ENCODE assay signal across 8 cellular contexts in genomic region chr3:181709537-181710279, GRCh38. TPM values are rescaled to one million over a fixed set of nuclear protein-coding genes. Genes with fewer than 3 reads are reported as not detected.
DNase-seq lines count a peak whose midpoint lies in the region; ATAC-seq and TF ChIP-seq lines count a peak whose summit lies in the region.

No MANE protein-coding gene starts in this region.

- peaks cover 37% of the 10 kb centered on the region for H3K36me3 Mint-ChIP-seq in natural killer cell
- peaks cover 6% of the 10 kb centered on the region for H3K36me3 Mint-ChIP-seq in natural killer cell treated with Interleukin-12 subunit alpha and Interleukin-12 subunit beta and Interleukin-15 and Interleukin-18, amount 100 ng/mL, for 72 hours
- H3K36me3 Mint-ChIP-seq in activated T-helper 2 cell treated with anti-CD3 and anti-CD28 coated beads, Interferon-gamma antibody, Interleukin-2, Interleukin-4, amounts not matched to agents 10 μg/mL and 5 μg/mL and 100 μg/mL, durations not matched to agents 14 hours and 24 hours and 36 hours (ENCODE audit: low read depth), result no peaks in the 10 kb centered on the region

- no peaks in the 10 kb centered on the region for H4K20me1 ChIP-seq in PC-3 (ENCODE audit: low read length)

- peaks cover 39 to 58% of the 10 kb centered on the region in 2 donors for H3K27me3 Mint-ChIP-seq in natural killer cell (ENCODE audit: low read depth in 2 of 2)
- peaks cover 33 to 60% of the 10 kb centered on the region in 2 donors for H3K27me3 Mint-ChIP-seq in natural killer cell treated with Interleukin-12 subunit alpha and Interleukin-12 subunit beta and Interleukin-15 and Interleukin-18, amount 100 ng/mL, for 72 hours
- H3K27me3 Mint-ChIP-seq in activated T-helper 2 cell treated with anti-CD3 and anti-CD28 coated beads, Interferon-gamma antibody, Interleukin-2, Interleukin-4, amounts not matched to agents 10 μg/mL and 5 μg/mL and 100 μg/mL, durations not matched to agents 14 hours and 24 hours and 36 hours (ENCODE audit: low read depth), result peaks cover 62% of the 10 kb centered on the region

- H3K9me2 ChIP-seq in PC-3 (replicated peaks; ENCODE audit: low read length), result no peaks in the 10 kb centered on the region

- H3K36me3 ChIP-seq in PC-3 (ENCODE audit: low read depth, low read length) (no peaks in the 10 kb centered on the region), prostate gland (no peaks in the 10 kb centered on the region)

- H2AFZ ChIP-seq in PC-3 (ENCODE audit: low read length), result peak overlapping the region; percentile 62

- peaks cover 91% of the 10 kb centered on the region for H3K27me3 ChIP-seq in PC-3 (ENCODE audit: low read length)
- H3K27me3 ChIP-seq in prostate gland (replicated peaks; ENCODE audit: insufficient read depth), result peaks cover 8% of the 10 kb centered on the region

- peaks cover 1 to 5% of the 10 kb centered on the region in 2 donors for H3K9me3 Mint-ChIP-seq in natural killer cell
- H3K9me3 Mint-ChIP-seq in natural killer cell treated with Interleukin-12 subunit alpha and Interleukin-12 subunit beta and Interleukin-15 and Interleukin-18, amount 100 ng/mL, for 72 hours, result no peaks in the 10 kb centered on the region
- H3K9me3 Mint-ChIP-seq in activated T-helper 2 cell treated with anti-CD3 and anti-CD28 coated beads, Interferon-gamma antibody, Interleukin-2, Interleukin-4, amounts not matched to agents 10 μg/mL and 5 μg/mL and 100 μg/mL, durations not matched to agents 14 hours and 24 hours and 36 hours, result no peaks in the 10 kb centered on the region

- no peaks in the 10 kb centered on the region for H3K9me3 ChIP-seq in PC-3 (ENCODE audit: low read length)
- no peaks in the 10 kb centered on the region for H3K9me3 ChIP-seq in prostate gland

- H3K27ac ChIP-seq in PC-3 (ENCODE audit: low read length) (no peak overlapping the region), prostate gland (no peak overlapping the region)

- no TSS peak for BruUV-seq in PC-3 (replicated peaks; lab: Mats Ljungman, UMichigan)

- no peaks in the 10 kb centered on the region for H3F3A ChIP-seq in PC-3 (ENCODE audit: low read length, unreplicated experiment)

- intact Hi-C loops in natural killer cell (cut with micrococcal nuclease), result no loop called here
- intact Hi-C loops in PC-3 (cut with micrococcal nuclease), result loop anchor here (1.0 to 10.0 kb wide), 7 partner anchors 145 to 1005 kb away; no protein-coding TSS in a partner anchor
- intact Hi-C loops in activated T-helper 2 cell treated with anti-CD3 and anti-CD28 coated beads, Interferon-gamma antibody, Interleukin-2, Interleukin-4, amounts not matched to agents 10 μg/mL and 5 μg/mL and 100 μg/mL, durations not matched to agents 14 hours and 24 hours and 36 hours (cut with micrococcal nuclease), result loop anchor here (1.0 to 10.0 kb wide), 4 partner anchors 9 to 1035 kb away; partner anchors contain the start of gene CCDC39
- intact Hi-C loops in prostate gland (cut with DNase I), result loop anchor here (5.0 kb wide), 1 partner anchor 973 kb away; no protein-coding TSS in a partner anchor

- POLR2A ChIA-PET in PC-3 (lab: Charles Lee; ENCODE audit: unreplicated experiment), result no interaction called here

- peak overlapping the region; percentile 81 for H3K4me2 ChIP-seq in PC-3 (ENCODE audit: low read length)

- peaks cover 6 to 8% of the 10 kb centered on the region in 2 donors for H3K4me1 Mint-ChIP-seq in natural killer cell
- H3K4me1 Mint-ChIP-seq in natural killer cell treated with Interleukin-12 subunit alpha and Interleukin-12 subunit beta and Interleukin-15 and Interleukin-18, amount 100 ng/mL, for 72 hours (ENCODE audit: low read depth in 2 of 2), result peaks cover 6 to 7% of the 10 kb centered on the region in 2 donors
- H3K4me1 Mint-ChIP-seq in activated T-helper 2 cell treated with anti-CD3 and anti-CD28 coated beads, Interferon-gamma antibody, Interleukin-2, Interleukin-4, amounts not matched to agents 10 μg/mL and 5 μg/mL and 100 μg/mL, durations not matched to agents 14 hours and 24 hours and 36 hours (ENCODE audit: low read depth), result peaks cover 6% of the 10 kb centered on the region

- H3K79me2 ChIP-seq in PC-3 (ENCODE audit: low read length), result no peaks in the 10 kb centered on the region

- peak overlapping the region; percentile 18 for H3K4me3 Mint-ChIP-seq in natural killer cell
- no peak overlapping the region for H3K4me3 Mint-ChIP-seq in natural killer cell treated with Interleukin-12 subunit alpha and Interleukin-12 subunit beta and Interleukin-15 and Interleukin-18, amount 100 ng/mL, for 72 hours
- peak overlapping the region; percentile 45 for H3K4me3 Mint-ChIP-seq in activated T-helper 2 cell treated with anti-CD3 and anti-CD28 coated beads, Interferon-gamma antibody, Interleukin-2, Interleukin-4, amounts not matched to agents 10 μg/mL and 5 μg/mL and 100 μg/mL, durations not matched to agents 14 hours and 24 hours and 36 hours (ENCODE audit: low read depth)

- no peak for TF ChIP-seq POLR2A in prostate gland (IDR thresholded peaks at IDR 0.05)

- DNase-seq in natural killer cell, result no peak
- DNase-seq in natural killer cell treated with Interleukin-12 subunit alpha and Interleukin-12 subunit beta and Interleukin-15 and Interleukin-18, amount 100 ng/mL, for 72 hours (ENCODE audit: low spot score), result no peak
- DNase-seq in Jurkat, Clone E6-1 (ENCODE audit: low read depth, low spot score), result peak; percentile 49
- peak; percentile 80 for DNase-seq in PC-3
- peak; percentile 40 for DNase-seq in activated T-helper 2 cell treated with anti-CD3 and anti-CD28 coated beads, Interferon-gamma antibody, Interleukin-2, Interleukin-4, amounts not matched to agents 10 μg/mL and 5 μg/mL and 100 μg/mL, durations not matched to agents 14 hours and 24 hours and 36 hours (ENCODE audit: low spot score)
- peak; percentile 53 for DNase-seq in glomerular visceral epithelial cell (ENCODE audit: extremely low spot score)
- peak; percentile 81 for DNase-seq in prostate gland (ENCODE audit: low spot score)
- DNase-seq in HPDE6-E6E7 (ENCODE audit: extremely low spot score), result no peak

- H3K4me1 ChIP-seq in PC-3 (ENCODE audit: insufficient read depth, low read length) (peaks cover 9% of the 10 kb centered on the region; the same call in 1 of the 2 replicates), prostate gland (replicated peaks) (peaks cover 3% of the 10 kb centered on the region)

- 7% methylated on average over 16 of the region's 16 CpGs for WGBS in prostate gland

- H3K27ac Mint-ChIP-seq in natural killer cell, result no peak overlapping the region
- H3K27ac Mint-ChIP-seq in natural killer cell treated with Interleukin-12 subunit alpha and Interleukin-12 subunit beta and Interleukin-15 and Interleukin-18, amount 100 ng/mL, for 72 hours, result no peak overlapping the region
- H3K27ac Mint-ChIP-seq in activated T-helper 2 cell treated with anti-CD3 and anti-CD28 coated beads, Interferon-gamma antibody, Interleukin-2, Interleukin-4, amounts not matched to agents 10 μg/mL and 5 μg/mL and 100 μg/mL, durations not matched to agents 14 hours and 24 hours and 36 hours, result no peak overlapping the region

- no peak for ATAC-seq in natural killer cell
- ATAC-seq in natural killer cell treated with Interleukin-12 subunit alpha and Interleukin-12 subunit beta and Interleukin-15 and Interleukin-18, amount 100 ng/mL, for 72 hours, result no peak
- peak; percentile 61 for ATAC-seq in PC-3

- no peak overlapping the region for H3K4me3 ChIP-seq in Jurkat, Clone E6-1 (ENCODE audit: low read length)
- H3K4me3 ChIP-seq in PC-3 (ENCODE audit: low read length) (peak overlapping the region; percentile 55), prostate gland (no peak overlapping the region)

- H3K9ac ChIP-seq in PC-3 (ENCODE audit: low read length), result no peak overlapping the region

- CTCF ChIA-PET in PC-3 (lab: Charles Lee), result no interaction called here

- TF ChIP-seq CTCF in natural killer cell (IDR thresholded peaks at IDR 0.05), result peak; percentile 61
- TF ChIP-seq CTCF in PC-3 (conservative IDR thresholded peaks at IDR 0.05; ENCODE audit: low read depth, low read length), result peak; percentile 87
- peak; percentile 79 to 91 (median 82) for TF ChIP-seq CTCF in prostate gland (IDR thresholded peaks at IDR 0.05)

RNA-seq across cellular contexts. Expression of gene SOX2, which starts 2.0 kb away (rescaled TPM):
- not detected for total RNA-seq in natural killer cell
- total RNA-seq in natural killer cell treated with Interleukin-12 subunit alpha and Interleukin-12 subunit beta and Interleukin-15 and Interleukin-18, amount 100 ng/mL, for 72 hours, result not detected
- polyA plus RNA-seq in Jurkat, Clone E6-1 (2012; ENCODE audit: insufficient read depth, insufficient read length), result not detected
- total RNA-seq in PC-3 (2014; rRNA removed), result not detected in 2 replicates
- total RNA-seq in activated T-helper 2 cell treated with anti-CD3 and anti-CD28 coated beads, Interferon-gamma antibody, Interleukin-2, Interleukin-4, amounts not matched to agents 10 μg/mL and 5 μg/mL and 100 μg/mL, durations not matched to agents 14 hours and 24 hours and 36 hours, result not detected in 2 replicates
- 10 to 100 TPM; 10.5 to 17.8 TPM for total RNA-seq in prostate gland

Comparison
In these comparisons a context has a peak if more than half of its experiments do, and no peak if none do; other contexts are left out.
1. DNase-seq: peak in Jurkat, Clone E6-1 (single experiment), PC-3 (single experiment), activated T-helper 2 cell treated with anti-CD3 and anti-CD28 coated beads, Interferon-gamma antibody, Interleukin-2, Interleukin-4, amounts not matched to agents 10 μg/mL and 5 μg/mL and 100 μg/mL, durations not matched to agents 14 hours and 24 hours and 36 hours (single experiment), glomerular visceral epithelial cell (single experiment) and prostate gland (single experiment); none in natural killer cell (single experiment), natural killer cell treated with Interleukin-12 subunit alpha and Interleukin-12 subunit beta and Interleukin-15 and Interleukin-18, amount 100 ng/mL, for 72 hours (single experiment) and HPDE6-E6E7 (single experiment).
2. RNA of gene SOX2, which starts 2.0 kb away (total RNA-seq): 10.5 to 17.8 TPM in prostate gland; not detected in natural killer cell treated with Interleukin-12 subunit alpha and Interleukin-12 subunit beta and Interleukin-15 and Interleukin-18, amount 100 ng/mL, for 72 hours, not detected in activated T-helper 2 cell treated with anti-CD3 and anti-CD28 coated beads, Interferon-gamma antibody, Interleukin-2, Interleukin-4, amounts not matched to agents 10 μg/mL and 5 μg/mL and 100 μg/mL, durations not matched to agents 14 hours and 24 hours and 36 hours, not detected in PC-3 and not detected in natural killer cell; every median in the first group is over 10 times any median in the second.
3. Peak in every context shown above with its lines, with median percentiles within 50 percentile points of each other: CTCF ChIP-seq.